1 cellular context compared by ENCODE assay signal in the genomic region with DNA sequence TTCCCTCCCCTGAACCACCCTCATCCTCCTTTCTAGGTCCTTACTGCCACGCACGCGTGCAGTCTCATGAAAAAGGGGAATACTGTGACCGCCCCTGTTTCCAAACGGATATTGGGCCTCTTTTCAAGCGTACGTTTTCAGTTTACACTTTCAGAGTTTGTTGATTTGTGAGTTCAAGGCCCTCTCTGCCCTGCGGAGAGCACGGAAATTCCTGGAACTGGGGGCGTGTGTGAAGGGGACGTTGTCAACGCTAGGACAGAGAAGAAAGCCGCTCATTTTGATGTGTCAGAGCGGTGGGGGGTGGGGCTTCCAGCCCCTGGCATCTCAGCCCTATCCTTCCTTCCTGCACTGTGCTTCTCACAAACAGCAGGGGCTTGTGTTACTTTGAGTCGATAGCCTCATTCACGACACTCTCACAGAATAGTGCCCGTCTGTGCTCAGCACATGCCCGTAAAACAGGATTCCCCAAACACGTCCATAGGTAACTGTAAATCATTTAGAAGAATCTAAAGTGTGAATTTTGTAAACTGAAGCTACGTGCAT.
TF ChIP-seq lines count a peak whose summit lies in the region.

No MANE protein-coding gene starts in this region.

TF ChIP-seq in HepG2, 621 proteins besides CTCF, POLR2A, EP300 and RAD21 (continued from another document and continues in another):
- TF ChIP-seq, protein P1, sequence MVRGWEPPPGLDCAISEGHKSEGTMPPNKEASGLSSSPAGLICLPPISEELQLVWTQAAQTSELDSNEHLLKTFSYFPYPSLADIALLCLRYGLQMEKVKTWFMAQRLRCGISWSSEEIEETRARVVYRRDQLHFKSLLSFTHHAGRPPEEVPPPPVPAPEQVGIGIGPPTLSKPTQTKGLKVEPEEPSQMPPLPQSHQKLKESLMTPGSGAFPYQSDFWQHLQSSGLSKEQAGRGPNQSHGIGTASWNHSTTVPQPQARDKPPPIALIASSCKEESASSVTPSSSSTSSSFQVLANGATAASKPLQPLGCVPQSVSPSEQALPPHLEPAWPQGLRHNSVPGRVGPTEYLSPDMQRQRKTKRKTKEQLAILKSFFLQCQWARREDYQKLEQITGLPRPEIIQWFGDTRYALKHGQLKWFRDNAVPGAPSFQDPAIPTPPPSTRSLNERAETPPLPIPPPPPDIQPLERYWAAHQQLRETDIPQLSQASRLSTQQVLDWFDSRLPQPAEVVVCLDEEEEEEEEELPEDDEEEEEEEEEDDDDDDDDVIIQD (CRISPR knock-in tag; IDR thresholded peaks at IDR 0.05; ENCODE audit: low read depth): peak; percentile 87
- no peak; the same call in 1 of the 2 replicates for TF ChIP-seq ZNF547 (CRISPR knock-in tag; IDR thresholded peaks at IDR 0.05)
- no peak for TF ChIP-seq ZNF280B (CRISPR knock-in tag; IDR thresholded peaks at IDR 0.05; ENCODE audit: borderline replicate concordance)
- TF ChIP-seq GABPA (IDR thresholded peaks at IDR 0.05; ENCODE audit: low read depth, low read length): no peak
- TF ChIP-seq GABPA (CRISPR knock-in tag; IDR thresholded peaks at IDR 0.05; ENCODE audit: low read depth): peak; percentile 67
- TF ChIP-seq TBX2 (CRISPR knock-in tag; IDR thresholded peaks at IDR 0.05; ENCODE audit: borderline replicate concordance): peak; percentile 94
- no peak for TF ChIP-seq RORA (CRISPR knock-in tag; IDR thresholded peaks at IDR 0.05)
- no peak for TF ChIP-seq ZKSCAN5 (CRISPR knock-in tag; IDR thresholded peaks at IDR 0.05)
- no peak for TF ChIP-seq SRSF4 (IDR thresholded peaks at IDR 0.05; ENCODE audit: low read depth, low read length, poor library complexity, severe bottlenecking)
- peak; percentile 34; the same call in 1 of the 2 replicates for TF ChIP-seq ZNF335 (CRISPR knock-in tag; IDR thresholded peaks at IDR 0.05)
- TF ChIP-seq ZSCAN21 (CRISPR knock-in tag; IDR thresholded peaks at IDR 0.05; ENCODE audit: borderline replicate concordance): peak; percentile 78
- TF ChIP-seq HOXA5 (CRISPR knock-in tag; IDR thresholded peaks at IDR 0.05): no peak
- TF ChIP-seq U2AF2 (IDR thresholded peaks at IDR 0.05; ENCODE audit: low read depth, low read length): no peak
- TF ChIP-seq NR2F2 (IDR thresholded peaks at IDR 0.05; ENCODE audit: borderline replicate concordance, low read depth): peak; percentile 80; the same call in 1 of the 2 replicates
- TF ChIP-seq ZKSCAN1 (IDR thresholded peaks at IDR 0.05; ENCODE audit: low read length): no peak
- TF ChIP-seq, protein P2, sequence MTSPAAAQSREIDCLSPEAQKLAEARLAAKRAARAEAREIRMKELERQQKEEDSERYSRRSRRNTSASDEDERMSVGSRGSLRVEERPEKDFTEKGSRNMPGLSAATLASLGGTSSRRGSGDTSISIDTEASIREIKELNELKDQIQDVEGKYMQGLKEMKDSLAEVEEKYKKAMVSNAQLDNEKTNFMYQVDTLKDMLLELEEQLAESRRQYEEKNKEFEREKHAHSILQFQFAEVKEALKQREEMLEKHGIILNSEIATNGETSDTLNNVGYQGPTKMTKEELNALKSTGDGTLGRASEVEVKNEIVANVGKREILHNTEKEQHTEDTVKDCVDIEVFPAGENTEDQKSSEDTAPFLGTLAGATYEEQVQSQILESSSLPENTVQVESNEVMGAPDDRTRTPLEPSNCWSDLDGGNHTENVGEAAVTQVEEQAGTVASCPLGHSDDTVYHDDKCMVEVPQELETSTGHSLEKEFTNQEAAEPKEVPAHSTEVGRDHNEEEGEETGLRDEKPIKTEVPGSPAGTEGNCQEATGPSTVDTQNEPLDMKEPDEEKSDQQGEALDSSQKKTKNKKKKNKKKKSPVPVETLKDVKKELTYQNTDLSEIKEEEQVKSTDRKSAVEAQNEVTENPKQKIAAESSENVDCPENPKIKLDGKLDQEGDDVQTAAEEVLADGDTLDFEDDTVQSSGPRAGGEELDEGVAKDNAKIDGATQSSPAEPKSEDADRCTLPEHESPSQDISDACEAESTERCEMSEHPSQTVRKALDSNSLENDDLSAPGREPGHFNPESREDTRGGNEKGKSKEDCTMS (CRISPR knock-in tag; conservative IDR thresholded peaks at IDR 0.05): no peak
- no peak for TF ChIP-seq SP2 (CRISPR knock-in tag; IDR thresholded peaks at IDR 0.05)
- TF ChIP-seq ZNF772 (CRISPR knock-in tag; IDR thresholded peaks at IDR 0.05): peak; percentile 75; the same call in 1 of the 2 replicates
- TF ChIP-seq MIER3 (CRISPR knock-in tag; IDR thresholded peaks at IDR 0.05; ENCODE audit: borderline replicate concordance): peak; percentile 79; the same call in 1 of the 2 replicates
- TF ChIP-seq SMAD9 (CRISPR knock-in tag; IDR thresholded peaks at IDR 0.05): no peak
- TF ChIP-seq ZNF816 (CRISPR knock-in tag; IDR thresholded peaks at IDR 0.05; ENCODE audit: borderline replicate concordance): peak; percentile 96
- TF ChIP-seq KDM3A (CRISPR knock-in tag; IDR thresholded peaks at IDR 0.05; ENCODE audit: low read depth): peak; percentile 73; the same call in 1 of the 2 replicates
- TF ChIP-seq RNF2 (conservative IDR thresholded peaks at IDR 0.05; ENCODE audit: low read depth): no peak
- peak; percentile 33; the same call in 1 of the 2 replicates for TF ChIP-seq CREB1 (IDR thresholded peaks at IDR 0.05)
- peak; percentile 89 for TF ChIP-seq CREB1 (CRISPR knock-in tag; IDR thresholded peaks at IDR 0.05)
- TF ChIP-seq MAFK (conservative IDR thresholded peaks at IDR 0.05 in 1 of 2, IDR thresholded peaks at IDR 0.05 in 1 of 2; ENCODE audit: low read length in 2 of 2): no peak; a peak in 1 of 4 replicates
- TF ChIP-seq ZNF354B (CRISPR knock-in tag; IDR thresholded peaks at IDR 0.05): peak; percentile 81; the same call in 1 of the 2 replicates
- TF ChIP-seq NFIC (IDR thresholded peaks at IDR 0.05; ENCODE audit: low read length): peak; percentile 84
- TF ChIP-seq, protein P3, sequence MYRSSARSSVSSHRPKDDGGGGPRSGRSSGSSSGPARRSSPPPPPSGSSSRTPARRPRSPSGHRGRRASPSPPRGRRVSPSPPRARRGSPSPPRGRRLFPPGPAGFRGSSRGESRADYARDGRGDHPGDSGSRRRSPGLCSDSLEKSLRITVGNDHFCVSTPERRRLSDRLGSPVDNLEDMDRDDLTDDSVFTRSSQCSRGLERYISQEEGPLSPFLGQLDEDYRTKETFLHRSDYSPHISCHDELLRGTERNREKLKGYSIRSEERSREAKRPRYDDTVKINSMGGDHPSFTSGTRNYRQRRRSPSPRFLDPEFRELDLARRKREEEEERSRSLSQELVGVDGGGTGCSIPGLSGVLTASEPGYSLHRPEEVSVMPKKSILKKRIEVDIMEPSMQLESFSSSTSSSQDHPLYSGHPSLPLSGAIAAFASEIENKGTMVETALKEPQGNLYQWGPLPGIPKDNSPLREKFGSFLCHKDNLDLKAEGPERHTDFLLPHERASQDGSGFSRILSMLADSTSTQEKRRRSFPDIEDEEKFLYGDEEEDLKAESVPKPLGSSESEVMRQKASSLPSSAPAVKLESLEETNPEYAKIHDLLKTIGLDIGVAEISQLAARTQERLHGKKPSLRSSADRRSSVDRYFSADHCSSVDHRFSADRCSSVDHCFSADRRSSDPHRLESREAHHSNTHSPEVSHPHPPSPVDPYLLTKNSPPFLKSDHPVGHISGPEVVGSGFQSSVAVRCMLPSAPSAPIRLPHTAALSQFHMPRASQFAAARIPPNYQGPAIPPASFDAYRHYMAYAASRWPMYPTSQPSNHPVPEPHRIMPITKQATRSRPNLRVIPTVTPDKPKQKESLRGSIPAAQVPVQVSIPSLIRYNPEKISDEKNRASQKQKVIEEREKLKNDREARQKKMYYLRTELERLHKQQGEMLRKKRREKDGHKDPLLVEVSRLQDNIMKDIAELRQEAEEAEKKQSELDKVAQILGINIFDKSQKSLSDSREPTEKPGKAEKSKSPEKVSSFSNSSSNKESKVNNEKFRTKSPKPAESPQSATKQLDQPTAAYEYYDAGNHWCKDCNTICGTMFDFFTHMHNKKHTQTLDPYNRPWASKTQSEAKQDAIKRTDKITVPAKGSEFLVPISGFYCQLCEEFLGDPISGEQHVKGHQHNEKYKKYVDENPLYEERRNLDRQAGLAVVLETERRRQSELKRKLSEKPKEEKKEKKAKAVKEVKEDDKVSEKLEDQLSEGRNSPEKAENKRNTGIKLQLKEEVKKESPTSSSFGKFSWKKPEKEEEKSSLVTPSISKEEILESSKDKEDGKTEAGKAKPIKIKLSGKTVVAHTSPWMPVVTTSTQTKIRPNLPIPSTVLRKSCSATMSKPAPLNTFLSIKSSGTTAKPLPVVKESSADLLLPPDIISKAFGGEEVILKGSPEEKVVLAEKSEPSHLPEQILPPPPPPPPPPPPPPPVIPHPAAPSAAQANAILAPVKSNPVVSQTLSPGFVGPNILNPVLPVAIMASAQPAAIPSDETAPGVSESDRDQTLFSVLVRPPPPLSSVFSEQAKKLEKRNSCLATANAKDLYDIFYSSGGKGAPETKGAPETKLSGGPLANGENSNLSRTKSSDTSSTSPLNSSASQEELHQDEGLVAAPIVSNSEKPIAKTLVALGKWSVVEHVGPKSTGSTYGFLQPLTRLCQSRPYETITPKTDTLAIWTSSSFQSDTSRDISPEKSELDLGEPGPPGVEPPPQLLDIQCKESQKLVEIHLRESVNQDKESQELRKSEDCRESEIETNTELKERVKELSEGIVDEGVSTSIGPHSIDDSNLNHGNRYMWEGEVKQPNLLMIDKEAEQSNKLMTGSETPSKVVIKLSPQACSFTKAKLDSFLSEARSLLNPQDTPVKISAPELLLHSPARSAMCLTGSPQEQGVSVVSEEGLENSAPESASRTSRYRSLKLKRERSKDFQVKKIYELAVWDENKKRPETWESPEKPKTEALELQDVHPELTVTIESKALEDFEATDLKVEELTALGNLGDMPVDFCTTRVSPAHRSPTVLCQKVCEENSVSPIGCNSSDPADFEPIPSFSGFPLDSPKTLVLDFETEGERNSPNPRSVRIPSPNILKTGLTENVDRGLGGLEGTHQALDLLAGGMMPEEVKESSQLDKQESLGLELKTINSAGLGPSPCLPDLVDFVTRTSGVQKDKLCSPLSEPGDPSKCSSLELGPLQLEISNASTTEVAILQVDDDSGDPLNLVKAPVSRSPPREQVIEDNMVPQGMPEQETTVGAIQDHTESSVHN (CRISPR knock-in tag; IDR thresholded peaks at IDR 0.05): no peak
- TF ChIP-seq RBFOX2 (IDR thresholded peaks at IDR 0.05; ENCODE audit: low read depth, low read length): 0 out of 2 replicates have a peak, but pooled peaks have one; percentile 16
- no peak for TF ChIP-seq ZNF674 (CRISPR knock-in tag; IDR thresholded peaks at IDR 0.05; ENCODE audit: low read depth)
- TF ChIP-seq, protein P4, sequence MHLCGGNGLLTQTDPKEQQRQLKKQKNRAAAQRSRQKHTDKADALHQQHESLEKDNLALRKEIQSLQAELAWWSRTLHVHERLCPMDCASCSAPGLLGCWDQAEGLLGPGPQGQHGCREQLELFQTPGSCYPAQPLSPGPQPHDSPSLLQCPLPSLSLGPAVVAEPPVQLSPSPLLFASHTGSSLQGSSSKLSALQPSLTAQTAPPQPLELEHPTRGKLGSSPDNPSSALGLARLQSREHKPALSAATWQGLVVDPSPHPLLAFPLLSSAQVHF (CRISPR knock-in tag; IDR thresholded peaks at IDR 0.05): no peak
- TF ChIP-seq MAX (IDR thresholded peaks at IDR 0.05): peak; percentile 83
- no peak for TF ChIP-seq KMT2B (CRISPR knock-in tag; IDR thresholded peaks at IDR 0.05)
- TF ChIP-seq CHCHD3 (CRISPR knock-in tag; IDR thresholded peaks at IDR 0.05): no peak
- TF ChIP-seq NFYB (CRISPR knock-in tag; IDR thresholded peaks at IDR 0.05): no peak
- TF ChIP-seq ARID2 (CRISPR knock-in tag; IDR thresholded peaks at IDR 0.05; ENCODE audit: borderline replicate concordance): 0 out of 2 replicates have a peak, but pooled peaks have one; percentile 78
- TF ChIP-seq ZNF207 (IDR thresholded peaks at IDR 0.05; ENCODE audit: borderline replicate concordance): no peak
- TF ChIP-seq ZNF501 (CRISPR knock-in tag; IDR thresholded peaks at IDR 0.05): peak; percentile 84
- TF ChIP-seq ZNF558 (CRISPR knock-in tag; IDR thresholded peaks at IDR 0.05; ENCODE audit: borderline replicate concordance): peak; percentile 47; the same call in 1 of the 2 replicates
- peak; percentile 46; the same call in 1 of the 2 replicates for TF ChIP-seq HHEX (CRISPR knock-in tag; IDR thresholded peaks at IDR 0.05)
- TF ChIP-seq ZNF572 (CRISPR knock-in tag; IDR thresholded peaks at IDR 0.05): peak; percentile 93; the same call in 1 of the 2 replicates
- no peak for TF ChIP-seq HNRNPH1 (optimal IDR thresholded peaks at IDR 0.05; ENCODE audit: low read depth, low read length)
- no peak for TF ChIP-seq ZNF33B (CRISPR knock-in tag; IDR thresholded peaks at IDR 0.05)
- TF ChIP-seq HMG20B (CRISPR knock-in tag; conservative IDR thresholded peaks at IDR 0.05): 0 out of 2 replicates have a peak, but pooled peaks have one; percentile 54
- no peak for TF ChIP-seq ZNF343 (CRISPR knock-in tag; IDR thresholded peaks at IDR 0.05)
- peak; percentile 96; the same call in 1 of the 2 replicates for TF ChIP-seq ZSCAN5A (CRISPR knock-in tag; IDR thresholded peaks at IDR 0.05; ENCODE audit: borderline replicate concordance)
- no peak for TF ChIP-seq REXO4 (CRISPR knock-in tag; IDR thresholded peaks at IDR 0.05; ENCODE audit: borderline replicate concordance)
- TF ChIP-seq PCBP1 (IDR thresholded peaks at IDR 0.05; ENCODE audit: borderline replicate concordance, low read depth, low read length): no peak
- TF ChIP-seq THYN1 (CRISPR knock-in tag; IDR thresholded peaks at IDR 0.05; ENCODE audit: borderline replicate concordance, low read depth): no peak
- no peak for TF ChIP-seq ZNF550 (CRISPR knock-in tag; IDR thresholded peaks at IDR 0.05; ENCODE audit: borderline replicate concordance)
- TF ChIP-seq CCAR2 (optimal IDR thresholded peaks at IDR 0.05; ENCODE audit: low read depth, low read length): no peak
